In the genomic region with DNA sequence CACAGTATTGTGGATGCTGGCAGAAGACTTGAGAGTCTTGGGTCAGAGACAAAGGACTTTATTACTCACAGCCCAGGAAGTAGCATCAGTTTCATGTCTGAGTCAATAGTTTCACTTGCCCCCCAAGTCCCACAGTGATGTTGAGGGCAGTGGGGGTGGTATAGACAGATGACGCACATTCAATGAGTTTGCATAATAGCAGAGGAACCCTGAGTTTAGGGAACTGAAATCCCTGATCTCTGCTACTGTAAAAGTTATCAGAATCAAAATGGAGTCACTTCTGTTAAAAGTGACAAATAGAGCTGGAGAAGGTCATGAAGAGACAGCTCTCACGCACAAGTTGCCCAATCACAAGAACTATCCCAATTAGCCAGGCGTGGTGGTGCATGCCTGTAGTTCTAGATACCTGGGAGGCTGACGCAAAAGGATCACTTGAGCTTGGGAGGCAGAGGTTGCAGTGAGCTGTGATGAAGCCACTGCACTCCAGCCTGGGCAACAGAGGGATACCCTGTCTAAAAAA, we compare ENCODE assay signal across 8 cellular contexts. TPM values are rescaled to one million over a fixed set of nuclear protein-coding genes. Genes with fewer than 3 reads are reported as not detected.
DNase-seq lines count a peak whose midpoint lies in the region; ATAC-seq and TF ChIP-seq lines count a peak whose summit lies in the region.

No MANE protein-coding gene starts in this region.

- peak overlapping the region in 1 of 2 donors; percentile 36 for H3K4me3 Mint-ChIP-seq in CD14-positive monocyte

- peaks cover 3 to 8% (median 3%) of the 10 kb centered on the region in 3 donors for H3K27me3 Mint-ChIP-seq in CD14-positive monocyte (ENCODE audit: low read depth in 3 of 3)

- TF ChIP-seq CTCF in CD14-positive monocyte (IDR thresholded peaks at IDR 0.05), result no peak
- no peak for TF ChIP-seq CTCF in coronary artery (IDR thresholded peaks at IDR 0.05)

- H3K36me3 Mint-ChIP-seq in CD14-positive monocyte, result no peaks in the 10 kb centered on the region

- H3K9me3 Mint-ChIP-seq in CD14-positive monocyte, result peaks cover 0 to 5% (median 2%) of the 10 kb centered on the region in 7 donors

- H3K4me3 ChIP-seq in coronary artery, result no peak overlapping the region

- intact Hi-C loops in CD14-positive monocyte (cut with micrococcal nuclease), result loop anchor here in 1 of 2 donors (5.0 kb wide), 1 partner anchor 36 kb away; the partner anchor contains the start of gene PEF1

- peaks cover 21% of the 10 kb centered on the region for H3K4me1 Mint-ChIP-seq in CD14-positive monocyte

- no peak overlapping the region for H3K27ac ChIP-seq in coronary artery

- peak overlapping the region; percentile 85 to 95 (median 92) for H3K27ac Mint-ChIP-seq in CD14-positive monocyte

- ATAC-seq in GM19452 (IDR thresholded peaks at IDR 0.05; ENCODE audit: unreplicated experiment) (peak; percentile 96), HG03439 (IDR thresholded peaks at IDR 0.05; ENCODE audit: unreplicated experiment) (peak; percentile 94)

- DNase-seq in CD14-positive monocyte (ENCODE audit: low spot score) (peak; percentile 89), coronary artery (ENCODE audit: low spot score) (peak; percentile 21), NCI-H1092 treated with DMSO at 0.1 percent for 48 hours (lab: John Stamatoyannopoulos, UW) (no peak), NCI-H2196 treated with DMSO at 0.1 percent for 48 hours (lab: John Stamatoyannopoulos, UW; ENCODE audit: unreplicated experiment) (no peak), activated gamma-delta T cell treated with Interleukin-2 at 50 U/mL for 16 hours (no peak)
- DNase-seq in activated CD4-positive, CD25-positive, alpha-beta regulatory T cell treated with anti-CD3 and anti-CD28 coated beads, Interleukin-2, amount 50 U/mL, for 72 hours, result no peak

RNA-seq across cellular contexts. Expression of gene HCRTR1, which starts 11.5 kb away (rescaled TPM):
- not detected for polyA plus RNA-seq in CD14-positive monocyte

RNA-seq across cellular contexts. Expression of gene TINAGL1, which starts 29.7 kb away (rescaled TPM):
- not detected for polyA plus RNA-seq in CD14-positive monocyte

RNA-seq across cellular contexts. Expression of gene PEF1, which starts 38.7 kb away (rescaled TPM):
- polyA plus RNA-seq in CD14-positive monocyte, result 10 to 100 TPM; 70.7 to 81.7 TPM

Comparison
In these comparisons a context has a peak if more than half of its experiments do, and no peak if none do; other contexts are left out.
1. DNase-seq: peak in CD14-positive monocyte (single experiment) and coronary artery (single experiment); none in NCI-H1092 treated with DMSO at 0.1 percent for 48 hours (single experiment), NCI-H2196 treated with DMSO at 0.1 percent for 48 hours (single experiment), activated gamma-delta T cell treated with Interleukin-2 at 50 U/mL for 16 hours (single experiment) and activated CD4-positive, CD25-positive, alpha-beta regulatory T cell treated with anti-CD3 and anti-CD28 coated beads, Interleukin-2, amount 50 U/mL, for 72 hours (single experiment).